In the genomic region with DNA sequence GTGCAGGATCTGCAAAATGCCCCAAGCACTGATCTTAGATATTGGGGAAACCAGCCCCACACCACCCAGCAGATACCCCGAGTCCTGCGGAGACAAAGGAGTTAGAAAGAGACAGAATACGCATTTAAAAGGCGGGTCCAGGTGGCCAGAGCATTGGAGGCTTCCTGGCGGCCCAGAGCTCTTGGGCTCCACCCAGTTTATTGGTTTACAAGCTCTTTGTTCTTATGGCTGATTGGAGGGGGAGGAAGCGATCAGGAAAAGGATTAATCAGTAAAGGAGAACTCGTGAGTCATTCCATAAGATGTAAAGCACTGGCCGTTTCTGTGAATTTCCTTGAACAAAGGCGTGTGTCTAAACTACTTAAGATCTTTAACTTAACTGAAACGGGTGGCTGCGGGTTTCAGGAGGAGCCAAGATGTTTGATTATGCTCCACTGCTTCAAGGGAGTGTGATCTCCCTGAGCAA, we compare ENCODE assay signal across 8 cellular contexts. TPM values are rescaled to one million over a fixed set of nuclear protein-coding genes. Genes with fewer than 3 reads are reported as not detected.
DNase-seq lines count a peak whose midpoint lies in the region; ATAC-seq and TF ChIP-seq lines count a peak whose summit lies in the region.

No MANE protein-coding gene starts in this region.

- H3K4me1 ChIP-seq in Panc1 (ENCODE audit: control insufficient read depth, insufficient read depth, low read length) (0 out of 2 replicates have a peak, but pooled peaks cover 3% of the 10 kb centered on the region), muscle layer of colon (ENCODE audit: insufficient read depth, low read length) (peaks cover 12% of the 10 kb centered on the region)

- TF ChIP-seq CTCF in Panc1 (IDR thresholded peaks at IDR 0.05) (no peak), dorsolateral prefrontal cortex (IDR thresholded peaks at IDR 0.05 in 54 of 56, conservative IDR thresholded peaks at IDR 0.05 in 2 of 56; ENCODE audit: low read depth in 1 of 56, partially characterized antibody in 56 of 56) (no peak)

- intact Hi-C loops in Panc1 (cut with micrococcal nuclease; ENCODE audit: unreplicated experiment) (no loop called here), dorsolateral prefrontal cortex (cut with DNase I) (no loop called here)

- H3K9me3 ChIP-seq in Panc1 (ENCODE audit: control insufficient read depth, insufficient read depth, low read depth, low read length) (peaks cover 5% of the 10 kb centered on the region; the same call in 1 of the 2 replicates), muscle layer of colon (ENCODE audit: low read length) (no peaks in the 10 kb centered on the region)

- peak overlapping the region; percentile 84 for H3K4me3 Mint-ChIP-seq in activated CD4-positive, alpha-beta T cell treated with anti-CD3 and anti-CD28 coated beads, Interleukin-2, amount 10 ng/mL, durations not matched to agents 7 days and 5 days

- H3K27me3 ChIP-seq in Panc1 (ENCODE audit: control insufficient read depth, insufficient read depth, low read length) (no peaks in the 10 kb centered on the region), dorsolateral prefrontal cortex (no peaks in the 10 kb centered on the region), muscle layer of colon (ENCODE audit: control insufficient read depth in 1 of 2, insufficient read depth in 2 of 2, low read length in 2 of 2) (no peaks in the 10 kb centered on the region)

- in situ Hi-C loops in Panc1 (cut with HindIII; ENCODE audit: low pct_unique_long_range_greater_than_20kb, low sequenced_read_pairs): no loop called here

- H3K4me1 Mint-ChIP-seq in activated CD4-positive, alpha-beta T cell treated with anti-CD3 and anti-CD28 coated beads, Interleukin-2, amount 10 ng/mL, durations not matched to agents 7 days and 5 days: peaks cover 35% of the 10 kb centered on the region

- H3K36me3 ChIP-seq in Panc1 (ENCODE audit: control insufficient read depth, insufficient read depth, low read length) (no peaks in the 10 kb centered on the region), muscle layer of colon (ENCODE audit: insufficient read depth, low read length) (peaks cover 4% of the 10 kb centered on the region)

- CTCF ChIA-PET in activated CD4-positive, alpha-beta T cell treated with anti-CD3 and anti-CD28 coated beads, Interleukin-2, amount 10 ng/mL, durations not matched to agents 7 days and 5 days (lab: Charles Lee): no interaction called here
- CTCF ChIA-PET in Panc1 (lab: Charles Lee): no interaction called here
- CTCF ChIA-PET in HEK293T (lab: Yijun Ruan, JAX): no interaction called here

- peak overlapping the region; percentile 87 for H3K27ac ChIP-seq in Panc1 (ENCODE audit: low read length)
- H3K27ac ChIP-seq in dorsolateral prefrontal cortex: peak overlapping the region in 1 of 59 donors; percentile 65
- H3K27ac ChIP-seq in muscle layer of colon (ENCODE audit: low read depth, low read length): no peak overlapping the region

- H3K4me3 ChIP-seq in Panc1 (ENCODE audit: low read depth in 2 of 2, low read length in 2 of 2) (peak overlapping the region; percentile 73 to 82), dorsolateral prefrontal cortex (peak overlapping the region in 58 of 59 donors; percentile 48 to 92 (median 79)), muscle layer of colon (ENCODE audit: low read depth in 1 of 2, low read length in 2 of 2) (peak overlapping the region; percentile 80 to 84)

- DNase-seq in activated CD4-positive, alpha-beta T cell treated with anti-CD3 and anti-CD28 coated beads, Interleukin-2, amount 10 ng/mL, durations not matched to agents 7 days and 5 days: no peak
- DNase-seq in activated CD4-positive, alpha-beta T cell treated with anti-CD3 and anti-CD28 coated beads for 4 hours: no peak
- DNase-seq in Panc1 (ENCODE audit: low read depth, low spot score) (no peak), dorsolateral prefrontal cortex (no peak), NCI-H1436 treated with DMSO at 0.1 percent for 48 hours (lab: John Stamatoyannopoulos, UW) (no peak), AG08396 (ENCODE audit: low spot score) (no peak), HEK293T (ENCODE audit: extremely low spot score) (no peak)

- H3K36me3 Mint-ChIP-seq in activated CD4-positive, alpha-beta T cell treated with anti-CD3 and anti-CD28 coated beads, Interleukin-2, amount 10 ng/mL, durations not matched to agents 7 days and 5 days (ENCODE audit: low read depth): peaks cover 66% of the 10 kb centered on the region

- ATAC-seq in Panc1: no peak

- peaks cover 12% of the 10 kb centered on the region for H3K9me3 Mint-ChIP-seq in activated CD4-positive, alpha-beta T cell treated with anti-CD3 and anti-CD28 coated beads, Interleukin-2, amount 10 ng/mL, durations not matched to agents 7 days and 5 days

- peak overlapping the region; percentile 28 for H3K9ac ChIP-seq in muscle layer of colon (ENCODE audit: low read length)

- POLR2A ChIA-PET in activated CD4-positive, alpha-beta T cell treated with anti-CD3 and anti-CD28 coated beads, Interleukin-2, amount 10 ng/mL, durations not matched to agents 7 days and 5 days (lab: Charles Lee): interaction anchor here (0.6 kb wide), 1 partner anchor 31 kb away, joined by 9 read pairs; no protein-coding TSS in a partner anchor
- POLR2A ChIA-PET in Panc1 (lab: Charles Lee): no interaction called here
- POLR2A ChIA-PET in HEK293T (lab: Yijun Ruan, JAX): no interaction called here

- no peaks in the 10 kb centered on the region for H3K27me3 Mint-ChIP-seq in activated CD4-positive, alpha-beta T cell treated with anti-CD3 and anti-CD28 coated beads, Interleukin-2, amount 10 ng/mL, durations not matched to agents 7 days and 5 days

- peak overlapping the region; percentile 89 for H3K27ac Mint-ChIP-seq in activated CD4-positive, alpha-beta T cell treated with anti-CD3 and anti-CD28 coated beads, Interleukin-2, amount 10 ng/mL, durations not matched to agents 7 days and 5 days

- no TSS peak for BruUV-seq in Panc1 (replicated peaks; lab: Mats Ljungman, UMichigan)

TF ChIP-seq in HEK293T, 16 proteins besides CTCF, POLR2A, EP300 and RAD21:
- no peak for TF ChIP-seq LEF1 (IDR thresholded peaks at IDR 0.05; ENCODE audit: borderline replicate concordance)
- no peak for TF ChIP-seq BHLHE40 (IDR thresholded peaks at IDR 0.05; ENCODE audit: borderline replicate concordance)
- no peak for TF ChIP-seq FOXM1 (IDR thresholded peaks at IDR 0.05; ENCODE audit: borderline replicate concordance)
- no peak for TF ChIP-seq ELF4 (IDR thresholded peaks at IDR 0.05)
- TF ChIP-seq HDGF (IDR thresholded peaks at IDR 0.05; ENCODE audit: borderline replicate concordance): no peak
- no peak for TF ChIP-seq ARNT (IDR thresholded peaks at IDR 0.05)
- no peak for TF ChIP-seq L3MBTL2 (conservative IDR thresholded peaks at IDR 0.05)
- TF ChIP-seq SP1 (IDR thresholded peaks at IDR 0.05): no peak
- TF ChIP-seq TARDBP (IDR thresholded peaks at IDR 0.05): no peak
- TF ChIP-seq NFRKB (IDR thresholded peaks at IDR 0.05): no peak
- no peak for TF ChIP-seq SUZ12 (IDR thresholded peaks at IDR 0.05)
- no peak for TF ChIP-seq FOXA1 (IDR thresholded peaks at IDR 0.05)
- TF ChIP-seq ZNF384 (IDR thresholded peaks at IDR 0.05): no peak
- TF ChIP-seq, protein P1, sequence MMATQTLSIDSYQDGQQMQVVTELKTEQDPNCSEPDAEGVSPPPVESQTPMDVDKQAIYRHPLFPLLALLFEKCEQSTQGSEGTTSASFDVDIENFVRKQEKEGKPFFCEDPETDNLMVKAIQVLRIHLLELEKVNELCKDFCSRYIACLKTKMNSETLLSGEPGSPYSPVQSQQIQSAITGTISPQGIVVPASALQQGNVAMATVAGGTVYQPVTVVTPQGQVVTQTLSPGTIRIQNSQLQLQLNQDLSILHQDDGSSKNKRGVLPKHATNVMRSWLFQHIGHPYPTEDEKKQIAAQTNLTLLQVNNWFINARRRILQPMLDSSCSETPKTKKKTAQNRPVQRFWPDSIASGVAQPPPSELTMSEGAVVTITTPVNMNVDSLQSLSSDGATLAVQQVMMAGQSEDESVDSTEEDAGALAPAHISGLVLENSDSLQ (IDR thresholded peaks at IDR 0.05): no peak
- no peak for TF ChIP-seq FOXK2 (IDR thresholded peaks at IDR 0.05)
- TF ChIP-seq CTBP1 (IDR thresholded peaks at IDR 0.05; ENCODE audit: borderline replicate concordance): no peak
TF ChIP-seq in HEK293T: peak in this region for 0.

RNA-seq across cellular contexts. Expression of a gene that starts 0.9 kb away (rescaled TPM):
- 10 to 100 TPM; 35.3 to 35.6 TPM for total RNA-seq in activated CD4-positive, alpha-beta T cell treated with anti-CD3 and anti-CD28 coated beads, Interleukin-2, amount 10 ng/mL, durations not matched to agents 7 days and 5 days
- total RNA-seq in Panc1 (2021; ENCODE audit: unreplicated experiment) (57.3 TPM), dorsolateral prefrontal cortex (10 to 100 TPM; 34.9 to 82.3 (median 50.7) TPM)
- polyA plus RNA-seq in Panc1 (2012; ENCODE audit: insufficient read length): 14.1 TPM

RNA-seq across cellular contexts. Expression of a gene that starts 20.5 kb away (rescaled TPM):
- total RNA-seq in activated CD4-positive, alpha-beta T cell treated with anti-CD3 and anti-CD28 coated beads, Interleukin-2, amount 10 ng/mL, durations not matched to agents 7 days and 5 days: 10 to 100 TPM; 16.2 to 18.4 TPM
- total RNA-seq in Panc1 (2021; ENCODE audit: unreplicated experiment): 17.6 TPM
- 2.7 TPM for polyA plus RNA-seq in Panc1 (2012; ENCODE audit: insufficient read length)
- 10 to 100 TPM in 116 of 120 experiments, 1 to 10 TPM in 4; 7.8 to 34.6 (median 15.2) TPM for total RNA-seq in dorsolateral prefrontal cortex

RNA-seq across cellular contexts. Expression of a gene that starts 35.9 kb away (rescaled TPM):
- total RNA-seq in activated CD4-positive, alpha-beta T cell treated with anti-CD3 and anti-CD28 coated beads, Interleukin-2, amount 10 ng/mL, durations not matched to agents 7 days and 5 days: 10 to 100 TPM in 1 of 2 experiments, 1 to 10 TPM in 1; 8.7 to 10.0 TPM
- total RNA-seq in Panc1 (2021; ENCODE audit: unreplicated experiment) (7.5 TPM), dorsolateral prefrontal cortex (10 to 100 TPM in 23 of 120 experiments, 1 to 10 TPM in 97; 2.9 to 13.6 (median 7.9) TPM)
- polyA plus RNA-seq in Panc1 (2012; ENCODE audit: insufficient read length): 4.1 TPM

RNA-seq across cellular contexts. Expression of a gene that starts 38.3 kb away (rescaled TPM):
- 10 to 100 TPM; 20.9 to 22.2 TPM for total RNA-seq in activated CD4-positive, alpha-beta T cell treated with anti-CD3 and anti-CD28 coated beads, Interleukin-2, amount 10 ng/mL, durations not matched to agents 7 days and 5 days
- total RNA-seq in Panc1 (2021; ENCODE audit: unreplicated experiment) (4.8 TPM), dorsolateral prefrontal cortex (10 to 100 TPM; 18.3 to 51.9 (median 31.5) TPM)
- polyA plus RNA-seq in Panc1 (2012; ENCODE audit: insufficient read length): 7.0 TPM
